1 cellular context compared by ENCODE assay signal in genomic region chr11:67248653-67249052, GRCh38.
A peak's percentile ranks its signal among the peaks of the same experiment; 100 is the strongest.
TF ChIP-seq lines count a peak whose summit lies in the region.

No MANE protein-coding gene starts in this region.

TF ChIP-seq in HepG2, 621 proteins besides CTCF, POLR2A, EP300 and RAD21 (continued from another document):
- TF ChIP-seq REST (IDR thresholded peaks at IDR 0.05; ENCODE audit: borderline replicate concordance in 1 of 2, low read depth in 1 of 2, low read length in 2 of 2) (no peak), MXD4 (CRISPR knock-in tag; IDR thresholded peaks at IDR 0.05) (peak; percentile 23; the same call in 1 of the 2 replicates), NR2F1 (CRISPR knock-in tag; IDR thresholded peaks at IDR 0.05) (peak in 1 of 2 experiments; percentile 21; a peak in 1 of 4 replicates), LCORL (IDR thresholded peaks at IDR 0.05) (no peak), LCORL (CRISPR knock-in tag; IDR thresholded peaks at IDR 0.05) (peak; percentile 56; the same call in 1 of the 2 replicates), GTF2F1 (IDR thresholded peaks at IDR 0.05; ENCODE audit: low read length) (no peak), RXRB (CRISPR knock-in tag; IDR thresholded peaks at IDR 0.05; ENCODE audit: borderline replicate concordance) (peak; percentile 68; the same call in 1 of the 2 replicates), ZNF281 (CRISPR knock-in tag; IDR thresholded peaks at IDR 0.05; ENCODE audit: borderline replicate concordance) (peak; percentile 81; the same call in 1 of the 2 replicates), ZBED4 (CRISPR knock-in tag; IDR thresholded peaks at IDR 0.05; ENCODE audit: borderline replicate concordance) (no peak), RBM22 (optimal IDR thresholded peaks at IDR 0.05; ENCODE audit: low read length) (peak; percentile 63), HNF4A (CRISPR knock-in tag; IDR thresholded peaks at IDR 0.05) (peak; percentile 71; the same call in 1 of the 2 replicates), GATAD2A (CRISPR knock-in tag; IDR thresholded peaks at IDR 0.05) (peak; percentile 48; the same call in 1 of the 2 replicates), MEIS1 (CRISPR knock-in tag; IDR thresholded peaks at IDR 0.05; ENCODE audit: borderline replicate concordance) (0 out of 2 replicates have a peak, but pooled peaks have one; percentile 26), MTA1 (CRISPR knock-in tag; IDR thresholded peaks at IDR 0.05; ENCODE audit: borderline replicate concordance) (peak; percentile 50; the same call in 1 of the 2 replicates), REPIN1 (CRISPR knock-in tag; IDR thresholded peaks at IDR 0.05; ENCODE audit: borderline replicate concordance, low read depth) (no peak), HIC2 (CRISPR knock-in tag; IDR thresholded peaks at IDR 0.05; ENCODE audit: low read depth) (peak; percentile 69; the same call in 1 of the 2 replicates), ZFP91 (CRISPR knock-in tag; IDR thresholded peaks at IDR 0.05; ENCODE audit: borderline replicate concordance) (no peak), HCFC1 (IDR thresholded peaks at IDR 0.05; ENCODE audit: low read depth, low read length) (no peak), NR2F6 (IDR thresholded peaks at IDR 0.05) (no peak), NR2F6 (CRISPR knock-in tag; IDR thresholded peaks at IDR 0.05) (peak; percentile 55; the same call in 1 of the 2 replicates), CAMTA2 (CRISPR knock-in tag; IDR thresholded peaks at IDR 0.05; ENCODE audit: borderline replicate concordance) (no peak), ZNF891 (CRISPR knock-in tag; IDR thresholded peaks at IDR 0.05) (no peak), TEAD2 (CRISPR knock-in tag; IDR thresholded peaks at IDR 0.05) (no peak), YEATS2 (CRISPR knock-in tag; IDR thresholded peaks at IDR 0.05; ENCODE audit: borderline replicate concordance) (no peak)
- TF ChIP-seq, protein P1, sequence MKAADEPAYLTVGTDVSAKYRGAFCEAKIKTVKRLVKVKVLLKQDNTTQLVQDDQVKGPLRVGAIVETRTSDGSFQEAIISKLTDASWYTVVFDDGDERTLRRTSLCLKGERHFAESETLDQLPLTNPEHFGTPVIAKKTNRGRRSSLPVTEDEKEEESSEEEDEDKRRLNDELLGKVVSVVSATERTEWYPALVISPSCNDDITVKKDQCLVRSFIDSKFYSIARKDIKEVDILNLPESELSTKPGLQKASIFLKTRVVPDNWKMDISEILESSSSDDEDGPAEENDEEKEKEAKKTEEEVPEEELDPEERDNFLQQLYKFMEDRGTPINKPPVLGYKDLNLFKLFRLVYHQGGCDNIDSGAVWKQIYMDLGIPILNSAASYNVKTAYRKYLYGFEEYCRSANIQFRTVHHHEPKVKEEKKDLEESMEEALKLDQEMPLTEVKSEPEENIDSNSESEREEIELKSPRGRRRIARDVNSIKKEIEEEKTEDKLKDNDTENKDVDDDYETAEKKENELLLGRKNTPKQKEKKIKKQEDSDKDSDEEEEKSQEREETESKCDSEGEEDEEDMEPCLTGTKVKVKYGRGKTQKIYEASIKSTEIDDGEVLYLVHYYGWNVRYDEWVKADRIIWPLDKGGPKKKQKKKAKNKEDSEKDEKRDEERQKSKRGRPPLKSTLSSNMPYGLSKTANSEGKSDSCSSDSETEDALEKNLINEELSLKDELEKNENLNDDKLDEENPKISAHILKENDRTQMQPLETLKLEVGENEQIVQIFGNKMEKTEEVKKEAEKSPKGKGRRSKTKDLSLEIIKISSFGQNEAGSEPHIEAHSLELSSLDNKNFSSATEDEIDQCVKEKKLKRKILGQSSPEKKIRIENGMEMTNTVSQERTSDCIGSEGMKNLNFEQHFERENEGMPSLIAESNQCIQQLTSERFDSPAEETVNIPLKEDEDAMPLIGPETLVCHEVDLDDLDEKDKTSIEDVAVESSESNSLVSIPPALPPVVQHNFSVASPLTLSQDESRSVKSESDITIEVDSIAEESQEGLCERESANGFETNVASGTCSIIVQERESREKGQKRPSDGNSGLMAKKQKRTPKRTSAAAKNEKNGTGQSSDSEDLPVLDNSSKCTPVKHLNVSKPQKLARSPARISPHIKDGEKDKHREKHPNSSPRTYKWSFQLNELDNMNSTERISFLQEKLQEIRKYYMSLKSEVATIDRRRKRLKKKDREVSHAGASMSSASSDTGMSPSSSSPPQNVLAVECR (CRISPR knock-in tag; IDR thresholded peaks at IDR 0.05; ENCODE audit: borderline replicate concordance): peak; percentile 45; the same call in 1 of the 2 replicates
